Comparison of ENCODE assay signal across 28 cellular contexts in genomic region chr7:23743226-23743625, GRCh38. TPM values are rescaled to one million over a fixed set of nuclear protein-coding genes. Genes with fewer than 3 reads are reported as not detected.
"Had no signal": no experiment of that assay in that cellular context is flagged by ENCODE, and none has a peak within 500 bp of the region (broad histone marks: within the 10 kb centered on the region; RNA-seq: fewer than 3 reads in every experiment).

No MANE protein-coding gene starts in this region.

- H3K9ac ChIP-seq: neural progenitor cell, parathyroid adenoma had no signal

- DNase-seq: natural killer cell; occipital lobe; ovary; posterior cingulate gyrus; psoas muscle; right cardiac atrium; spleen; stimulated activated CD4-positive, alpha-beta T cell treated with anti-CD3 and anti-CD28 coated beads, Interleukin-12 subunit alpha, Interleukin-12 subunit beta, amount 100 ng/mL, for 4 hours; stimulated activated CD4-positive, alpha-beta T cell treated with anti-CD3 and anti-CD28 coated beads, Interleukin-1b, Interleukin-23, amount 100 ng/mL, for 48 hours; stimulated activated CD4-positive, alpha-beta T cell treated with anti-CD3 and anti-CD28 coated beads, Interleukin-4, amount 100 ng/mL, for 1 hour; stimulated activated CD4-positive, alpha-beta T cell treated with anti-CD3 and anti-CD28 coated beads, Interleukin-4, amount 100 ng/mL, for 4 hours; stimulated activated CD8-positive, alpha-beta memory T cell treated with anti-CD3 and anti-CD28 coated beads, Interleukin-4, amount 100 ng/mL, for 48 hours; stimulated activated naive CD4-positive, alpha-beta T cell; stimulated activated naive CD8-positive, alpha-beta T cell treated with anti-CD3 and anti-CD28 coated beads, Interleukin-15, amount 100 ng/mL, for 72 hours; stimulated activated naive CD8-positive, alpha-beta T cell treated with anti-CD3 and anti-CD28 coated beads, Interleukin-15, Interleukin-2, amounts not matched to agents 100 U/mL and 50 U/mL, for 24 hours; substantia nigra; testis; tibial artery; transverse colon; upper lobe of right lung; uterus had no signal

- H3K4me2 ChIP-seq: neural progenitor cell, smooth muscle cell had no signal

- H3K36me3 ChIP-seq: ovary, spleen, suprapubic skin, tibial artery, transverse colon, upper lobe of right lung, uterus had no signal

- ATAC-seq: natural killer cell; psoas muscle; right cardiac atrium; sciatic nerve; stimulated activated memory B cell treated with anti-CD40 and anti-IgM and Interleukin-4, amounts not matched to agents 10 μg/mL and 1 μg/mL and 100 μg/mL, for 72 hours; stimulated activated naive CD8-positive, alpha-beta T cell treated with anti-CD3 and anti-CD28 coated beads, Interleukin-15, amount 100 ng/mL, for 72 hours; stimulated activated naive CD8-positive, alpha-beta T cell treated with anti-CD3 and anti-CD28 coated beads, Interleukin-15, Interleukin-2, amounts not matched to agents 100 U/mL and 50 U/mL, for 24 hours; upper lobe of right lung had no signal

- H2AFZ ChIP-seq: neural progenitor cell, parathyroid adenoma had no signal

- H3K27ac ChIP-seq: neural progenitor cell, ovary, parathyroid adenoma, psoas muscle, skin epidermis, spleen, suprapubic skin, testis, tibial artery, transverse colon, upper lobe of right lung, uterus had no signal

- H3K9me3 ChIP-seq: ovary, testis had no signal

- H3K4me3 ChIP-seq: neural progenitor cell, ovary, psoas muscle, skin epidermis, smooth muscle cell, spleen, suprapubic skin, testis, tibial artery, transverse colon, upper lobe of right lung, uterus had no signal

- H3K4me1 ChIP-seq: neural progenitor cell, parathyroid adenoma, psoas muscle, spleen, suprapubic skin, testis, tibial artery, transverse colon, upper lobe of right lung, uterus had no signal

- H3K79me2 ChIP-seq: parathyroid adenoma had no signal

- H3K27me3 ChIP-seq: neural progenitor cell, ovary, spleen, suprapubic skin, testis, tibial artery, transverse colon, upper lobe of right lung, uterus had no signal

RNA-seq across cellular contexts. Expression of gene STK31, which starts 33.2 kb away (rescaled TPM):
- total RNA-seq: smooth muscle cell had no signal
- polyA plus RNA-seq: smooth muscle cell had no signal
